23 cellular contexts compared by ENCODE assay signal in the genomic region with DNA sequence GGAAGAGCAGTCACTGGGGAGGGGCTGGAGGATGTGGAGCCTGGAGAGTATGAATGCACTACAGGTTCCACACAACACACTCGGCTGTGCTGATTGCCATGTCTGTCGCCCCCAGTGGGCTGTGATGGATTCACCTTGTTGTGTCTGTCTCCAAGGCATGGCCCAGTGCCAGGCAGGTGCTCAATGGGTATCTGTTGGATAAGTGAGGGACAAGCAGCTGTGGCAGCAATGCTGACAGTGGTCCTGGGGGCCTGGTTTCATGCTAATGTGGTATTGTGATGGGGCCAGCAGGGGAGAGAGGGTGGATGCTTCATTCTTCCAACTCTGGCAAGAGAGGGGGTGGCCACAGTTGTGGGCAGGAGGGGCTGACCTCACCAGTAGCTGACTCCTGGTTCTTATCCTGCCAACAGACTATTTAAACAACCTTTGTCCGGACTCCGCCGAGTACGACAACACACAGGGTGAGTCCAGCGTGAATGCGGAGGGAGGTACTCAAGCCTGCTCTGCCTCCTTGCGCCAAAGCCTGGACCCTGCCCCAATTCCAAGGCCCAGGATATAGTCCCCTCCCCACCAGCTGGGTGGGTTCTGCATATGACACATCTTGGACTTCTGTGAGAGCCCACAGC. TPM values are rescaled to one million over a fixed set of nuclear protein-coding genes. Genes with fewer than 3 reads are reported as not detected.
DNase-seq lines count a peak whose midpoint lies in the region; TF ChIP-seq lines count a peak whose summit lies in the region.
"Had no signal": no experiment of that assay in that cellular context is flagged by ENCODE, and none has a peak within 500 bp of the region (broad histone marks: within the 10 kb centered on the region; RNA-seq: fewer than 3 reads in every experiment).

No MANE protein-coding gene starts in this region.

- no peak for TF ChIP-seq EP300 in transverse colon (IDR thresholded peaks at IDR 0.05; ENCODE audit: low read depth)

- H3K36me3 ChIP-seq in transverse colon = no peaks in the 10 kb centered on the region
- H3K36me3 ChIP-seq in effector memory CD4-positive, alpha-beta T cell (ENCODE audit: control insufficient read depth, insufficient read depth, low read length) = no peaks in the 10 kb centered on the region
- H3K36me3 ChIP-seq in tibial artery = peaks cover 0 to 28% (median 16%) of the 10 kb centered on the region in 3 donors
- H3K36me3 ChIP-seq: cardiac muscle cell, pancreas had no signal

- peaks cover 3% of the 10 kb centered on the region for H3K9me3 Mint-ChIP-seq in activated naive CD4-positive, alpha-beta T cell treated with anti-CD3 and anti-CD28 coated beads, Interleukin-2, amount 10 ng/mL, durations not matched to agents 7 days and 5 days
- no peaks in the 10 kb centered on the region for H3K9me3 Mint-ChIP-seq in endothelial cell (ENCODE audit: unreplicated experiment)

- DNase-seq in activated naive CD4-positive, alpha-beta T cell treated with anti-CD3 and anti-CD28 coated beads, Interleukin-2, amount 10 ng/mL, durations not matched to agents 7 days and 5 days = peak; percentile 20
- DNase-seq in activated naive CD4-positive, alpha-beta T cell treated with Interleukin-2 at 50 U/mL for 16 hours = no peak
- DNase-seq in NCI-H345 (lab: John Stamatoyannopoulos, UW) (peak; percentile 70), endothelial cell (ENCODE audit: low spot score) (no peak), transverse colon (peak; percentile 44), SK-N-DZ (ENCODE audit: low spot score) (no peak), tibial artery (no peak)
- no peak for DNase-seq in effector memory CD4-positive, alpha-beta T cell
- DNase-seq: ACHN; activated CD4-positive, CD25-positive, alpha-beta regulatory T cell treated with anti-CD3 and anti-CD28 coated beads, Interleukin-2, amount 50 U/mL, for 72 hours; activated CD8-positive, alpha-beta memory T cell treated with anti-CD3 and anti-CD28 coated beads for 24 hours; adrenal gland; immature natural killer cell; lower lobe of right lung; naive B cell; NCI-H1694 treated with DMSO at 0.1 percent for 48 hours; pancreas; PC-3; stimulated activated naive CD8-positive, alpha-beta T cell treated with anti-CD3 and anti-CD28 coated beads, Interleukin-15, amount 100 ng/mL, for 72 hours; upper lobe of right lung had no signal

- no peak overlapping the region for H3K27ac Mint-ChIP-seq in activated naive CD4-positive, alpha-beta T cell treated with anti-CD3 and anti-CD28 coated beads, Interleukin-2, amount 10 ng/mL, durations not matched to agents 7 days and 5 days
- H3K27ac Mint-ChIP-seq in endothelial cell (ENCODE audit: unreplicated experiment) = peak overlapping the region; percentile 13
- H3K27ac Mint-ChIP-seq: activated T-helper 17 cell treated with anti-CD3 and anti-CD28 coated beads, Interleukin-2, amount 50 U/mL, for 72 hours; CD14-positive monocyte; immature natural killer cell; naive B cell had no signal

- H3K4me3 ChIP-seq in transverse colon = no peak overlapping the region
- H3K4me3 ChIP-seq in effector memory CD4-positive, alpha-beta T cell (ENCODE audit: insufficient read depth, low read depth, low read length, poor library complexity, severe bottlenecking) = no peak overlapping the region
- no peak overlapping the region for H3K4me3 ChIP-seq in tibial artery
- H3K4me3 ChIP-seq: adrenal gland, cardiac muscle cell, lower lobe of right lung, pancreas, upper lobe of right lung had no signal

- in situ Hi-C loops in transverse colon (cut with MboI; ENCODE audit: low pct_ligation_motif_present in 1 of 4, low pct_unique_long_range_greater_than_20kb in 1 of 4, low sequenced_read_pairs in 3 of 4) = loop anchor here in 1 of 4 donors (25.0 kb wide), 1 partner anchor 388 kb away; no protein-coding TSS in a partner anchor

- no peak for TF ChIP-seq CTCF in endothelial cell (IDR thresholded peaks at IDR 0.05; ENCODE audit: unreplicated experiment)
- no peak for TF ChIP-seq CTCF in transverse colon (IDR thresholded peaks at IDR 0.05)
- TF ChIP-seq CTCF in tibial artery (IDR thresholded peaks at IDR 0.05) = no peak

- H3K4me1 Mint-ChIP-seq in activated naive CD4-positive, alpha-beta T cell treated with anti-CD3 and anti-CD28 coated beads, Interleukin-2, amount 10 ng/mL, durations not matched to agents 7 days and 5 days = peaks cover 11% of the 10 kb centered on the region
- H3K4me1 Mint-ChIP-seq in endothelial cell (ENCODE audit: unreplicated experiment) = peaks cover 9% of the 10 kb centered on the region
- H3K4me1 Mint-ChIP-seq: activated T-helper 17 cell treated with anti-CD3 and anti-CD28 coated beads, Interleukin-2, amount 50 U/mL, for 72 hours; immature natural killer cell; naive B cell; stimulated activated naive CD8-positive, alpha-beta T cell treated with anti-CD3 and anti-CD28 coated beads, Interleukin-15, amount 100 ng/mL, for 72 hours had no signal

- H3K27ac ChIP-seq in transverse colon (no peak overlapping the region), tibial artery (no peak overlapping the region)
- no peak overlapping the region for H3K27ac ChIP-seq in effector memory CD4-positive, alpha-beta T cell (ENCODE audit: insufficient read depth, low read length, poor library complexity, severe bottlenecking)
- H3K27ac ChIP-seq: adrenal gland, cardiac muscle cell, lower lobe of right lung, pancreas, upper lobe of right lung had no signal

- H3K36me3 Mint-ChIP-seq in activated naive CD4-positive, alpha-beta T cell treated with anti-CD3 and anti-CD28 coated beads, Interleukin-2, amount 10 ng/mL, durations not matched to agents 7 days and 5 days = peaks cover 2% of the 10 kb centered on the region
- peaks cover 79% of the 10 kb centered on the region for H3K36me3 Mint-ChIP-seq in endothelial cell (ENCODE audit: low read depth, unreplicated experiment)
- H3K36me3 Mint-ChIP-seq: CD14-positive monocyte, immature natural killer cell had no signal

- H3K9me3 ChIP-seq in transverse colon (no peaks in the 10 kb centered on the region), tibial artery (no peaks in the 10 kb centered on the region)
- H3K9me3 ChIP-seq in effector memory CD4-positive, alpha-beta T cell (ENCODE audit: control insufficient read depth, low read length) = no peaks in the 10 kb centered on the region
- H3K9me3 ChIP-seq: adrenal gland, lower lobe of right lung, pancreas, upper lobe of right lung had no signal

- WGBS in transverse colon (ENCODE audit: low coverage in 1 of 2), 2 donors = 61% methylated on average over 9 of the region's 9 CpGs; no CpG with 5 or more reads in 1 of the 2 donors

- H3K27me3 Mint-ChIP-seq in activated naive CD4-positive, alpha-beta T cell treated with anti-CD3 and anti-CD28 coated beads, Interleukin-2, amount 10 ng/mL, durations not matched to agents 7 days and 5 days = peaks cover 71% of the 10 kb centered on the region
- peaks cover 18% of the 10 kb centered on the region for H3K27me3 Mint-ChIP-seq in endothelial cell (ENCODE audit: unreplicated experiment)

- no peaks in the 10 kb centered on the region for H3K27me3 ChIP-seq in transverse colon
- H3K27me3 ChIP-seq in effector memory CD4-positive, alpha-beta T cell (replicated peaks; ENCODE audit: control insufficient read depth, insufficient read depth, low read length, poor library complexity, severe bottlenecking) = no peaks in the 10 kb centered on the region
- no peaks in the 10 kb centered on the region for H3K27me3 ChIP-seq in tibial artery
- H3K27me3 ChIP-seq: adrenal gland, cardiac muscle cell, pancreas, upper lobe of right lung had no signal

- no peak for TF ChIP-seq POLR2A in transverse colon (IDR thresholded peaks at IDR 0.05)

- CTCF ChIA-PET in activated naive CD4-positive, alpha-beta T cell treated with anti-CD3 and anti-CD28 coated beads, Interleukin-2, amount 10 ng/mL, durations not matched to agents 7 days and 5 days (lab: Charles Lee) = interaction anchor here (0.9 kb wide), 1 partner anchor 21 kb away, joined by 4 read pairs; no protein-coding TSS in a partner anchor

- intact Hi-C loops in transverse colon (cut with DNase I; ENCODE audit: low total_unique reads) (no loop called here), tibial artery (cut with DNase I; ENCODE audit: low total_unique reads) (no loop called here)

- no peaks in the 10 kb centered on the region for H3K4me1 ChIP-seq in transverse colon
- H3K4me1 ChIP-seq in effector memory CD4-positive, alpha-beta T cell (ENCODE audit: control insufficient read depth, insufficient read depth, low read length, poor library complexity, severe bottlenecking) = no peaks in the 10 kb centered on the region
- H3K4me1 ChIP-seq in tibial artery = no peaks in the 10 kb centered on the region
- H3K4me1 ChIP-seq: adrenal gland, lower lobe of right lung, pancreas, upper lobe of right lung had no signal

- no peak overlapping the region for H3K4me3 Mint-ChIP-seq in activated naive CD4-positive, alpha-beta T cell treated with anti-CD3 and anti-CD28 coated beads, Interleukin-2, amount 10 ng/mL, durations not matched to agents 7 days and 5 days
- peak overlapping the region; percentile 78 for H3K4me3 Mint-ChIP-seq in endothelial cell (ENCODE audit: unreplicated experiment)
- H3K4me3 Mint-ChIP-seq: activated T-helper 17 cell treated with anti-CD3 and anti-CD28 coated beads, Interleukin-2, amount 50 U/mL, for 72 hours; CD14-positive monocyte; immature natural killer cell; stimulated activated naive CD8-positive, alpha-beta T cell treated with anti-CD3 and anti-CD28 coated beads, Interleukin-15, amount 100 ng/mL, for 72 hours had no signal

RNA-seq across cellular contexts. Expression of a gene that starts 47.3 kb away (rescaled TPM):
- total RNA-seq in endothelial cell (ENCODE audit: unreplicated experiment) (49.1 TPM), transverse colon (10 to 100 TPM; 32.2 to 60.6 (median 47.8) TPM)
- 21.5 and 29.0 TPM in 2 replicates for polyA plus RNA-seq in SK-N-DZ (2014; cell fraction: cytosol; rRNA removed)
- polyA plus RNA-seq in SK-N-DZ (2014; cell fraction: nucleus; rRNA removed) = 58.4 and 98.9 TPM in 2 replicates

Comparison
In these comparisons a context has a peak if more than half of its experiments do, and no peak if none do; other contexts are left out.
1. DNase-seq: peak in activated naive CD4-positive, alpha-beta T cell treated with anti-CD3 and anti-CD28 coated beads, Interleukin-2, amount 10 ng/mL, durations not matched to agents 7 days and 5 days (single experiment), NCI-H345 (single experiment) and transverse colon (single experiment); none in activated naive CD4-positive, alpha-beta T cell treated with Interleukin-2 at 50 U/mL for 16 hours (single experiment), endothelial cell (single experiment), effector memory CD4-positive, alpha-beta T cell (0 of 3), SK-N-DZ (single experiment) and tibial artery (0 of 2).